In genomic region chr6:107491059-107491609, GRCh38 we compare ENCODE assay signal across 9 cellular contexts. TPM values are rescaled to one million over a fixed set of nuclear protein-coding genes. Genes with fewer than 3 reads are reported as not detected.
A peak's percentile ranks its signal among the peaks of the same experiment; 100 is the strongest.
DNase-seq lines count a peak whose midpoint lies in the region; ATAC-seq and TF ChIP-seq lines count a peak whose summit lies in the region.
"Had no signal": no experiment of that assay in that cellular context is flagged by ENCODE, and none has a peak within 500 bp of the region (broad histone marks: within the 10 kb centered on the region; RNA-seq: fewer than 3 reads in every experiment).

No MANE protein-coding gene starts in this region.

- H3K4me3 ChIP-seq in Peyer's patch (peak overlapping the region; percentile 37 to 75 (median 68)), choroid plexus epithelial cell (ENCODE audit: low read depth, low read length) (peak overlapping the region; percentile 62)

- TF ChIP-seq POLR2A in Peyer's patch (IDR thresholded peaks at IDR 0.05): no peak

- peaks cover 28% of the 10 kb centered on the region for H3K4me1 Mint-ChIP-seq in stimulated activated naive CD8-positive, alpha-beta T cell treated with anti-CD3 and anti-CD28 coated beads, Interleukin-15, Interleukin-2, amounts not matched to agents 100 ng/mL and 50 ng/mL, for 24 hours (ENCODE audit: low read depth)

- H3K27ac Mint-ChIP-seq in stimulated activated naive CD8-positive, alpha-beta T cell treated with anti-CD3 and anti-CD28 coated beads, Interleukin-15, Interleukin-2, amounts not matched to agents 100 ng/mL and 50 ng/mL, for 24 hours: no peak overlapping the region

- peaks cover 47% of the 10 kb centered on the region for H3K27me3 Mint-ChIP-seq in stimulated activated naive CD8-positive, alpha-beta T cell treated with anti-CD3 and anti-CD28 coated beads, Interleukin-15, Interleukin-2, amounts not matched to agents 100 ng/mL and 50 ng/mL, for 24 hours

- peak overlapping the region in 3 of 4 donors; percentile 60 to 85 (median 73) for H3K27ac ChIP-seq in Peyer's patch
- H3K27ac ChIP-seq: 22Rv1 had no signal

- DNase-seq in DMS 273 (lab: John Stamatoyannopoulos, UW; ENCODE audit: unreplicated experiment): peak; percentile 71
- DNase-seq in DMS 273 treated with DMSO at 0.1 percent for 48 hours (lab: John Stamatoyannopoulos, UW): no peak
- DNase-seq in Peyer's patch: peak in 2 of 3 donors; percentile 51 to 60
- peak; percentile 47 for DNase-seq in choroid plexus epithelial cell (ENCODE audit: low read depth)
- peak; percentile 61 for DNase-seq in left lobe of liver (ENCODE audit: low spot score)

- ATAC-seq in left lobe of liver (peak; percentile 61), GM21786 (IDR thresholded peaks at IDR 0.05; ENCODE audit: unreplicated experiment) (no peak), GM21447 (IDR thresholded peaks at IDR 0.05; ENCODE audit: unreplicated experiment) (no peak)

- no peaks in the 10 kb centered on the region for H3K36me3 Mint-ChIP-seq in stimulated activated naive CD8-positive, alpha-beta T cell treated with anti-CD3 and anti-CD28 coated beads, Interleukin-15, Interleukin-2, amounts not matched to agents 100 ng/mL and 50 ng/mL, for 24 hours (ENCODE audit: low read depth)

- H3K27me3 ChIP-seq in Peyer's patch: peaks cover 0 to 29% of the 10 kb centered on the region in 2 donors

- no peak for TF ChIP-seq CTCF in Peyer's patch (IDR thresholded peaks at IDR 0.05)
- no peak for TF ChIP-seq CTCF in choroid plexus epithelial cell (conservative IDR thresholded peaks at IDR 0.05; ENCODE audit: low read depth, low read length)

- peak overlapping the region; percentile 89 for H3K4me3 Mint-ChIP-seq in stimulated activated naive CD8-positive, alpha-beta T cell treated with anti-CD3 and anti-CD28 coated beads, Interleukin-15, Interleukin-2, amounts not matched to agents 100 ng/mL and 50 ng/mL, for 24 hours

- H3K9me3 ChIP-seq in Peyer's patch: no peaks in the 10 kb centered on the region

- H3K9me3 Mint-ChIP-seq in stimulated activated naive CD8-positive, alpha-beta T cell treated with anti-CD3 and anti-CD28 coated beads, Interleukin-15, Interleukin-2, amounts not matched to agents 100 ng/mL and 50 ng/mL, for 24 hours: no peaks in the 10 kb centered on the region

- H3K36me3 ChIP-seq in Peyer's patch: no peaks in the 10 kb centered on the region

- H3K4me1 ChIP-seq in Peyer's patch: peaks cover 0 to 44% (median 12%) of the 10 kb centered on the region in 4 donors

RNA-seq across cellular contexts. Expression of gene SOBP, which starts 1.2 kb away (rescaled TPM):
- total RNA-seq in Peyer's patch (10 to 100 TPM in 1 of 4 donors, 1 to 10 TPM in 2, under 1 TPM in 1; 0.35 to 13.2 (median 1.8) TPM), left lobe of liver (1.7 TPM)

RNA-seq across cellular contexts. Expression of gene PDSS2, which starts 31.8 kb away (rescaled TPM):
- total RNA-seq in Peyer's patch (10 to 100 TPM in 3 of 4 donors, 1 to 10 TPM in 1; 9.5 to 16.5 (median 15.4) TPM), left lobe of liver (18.9 TPM)
